Comparison of ENCODE assay signal across 8 cellular contexts in the genomic region with DNA sequence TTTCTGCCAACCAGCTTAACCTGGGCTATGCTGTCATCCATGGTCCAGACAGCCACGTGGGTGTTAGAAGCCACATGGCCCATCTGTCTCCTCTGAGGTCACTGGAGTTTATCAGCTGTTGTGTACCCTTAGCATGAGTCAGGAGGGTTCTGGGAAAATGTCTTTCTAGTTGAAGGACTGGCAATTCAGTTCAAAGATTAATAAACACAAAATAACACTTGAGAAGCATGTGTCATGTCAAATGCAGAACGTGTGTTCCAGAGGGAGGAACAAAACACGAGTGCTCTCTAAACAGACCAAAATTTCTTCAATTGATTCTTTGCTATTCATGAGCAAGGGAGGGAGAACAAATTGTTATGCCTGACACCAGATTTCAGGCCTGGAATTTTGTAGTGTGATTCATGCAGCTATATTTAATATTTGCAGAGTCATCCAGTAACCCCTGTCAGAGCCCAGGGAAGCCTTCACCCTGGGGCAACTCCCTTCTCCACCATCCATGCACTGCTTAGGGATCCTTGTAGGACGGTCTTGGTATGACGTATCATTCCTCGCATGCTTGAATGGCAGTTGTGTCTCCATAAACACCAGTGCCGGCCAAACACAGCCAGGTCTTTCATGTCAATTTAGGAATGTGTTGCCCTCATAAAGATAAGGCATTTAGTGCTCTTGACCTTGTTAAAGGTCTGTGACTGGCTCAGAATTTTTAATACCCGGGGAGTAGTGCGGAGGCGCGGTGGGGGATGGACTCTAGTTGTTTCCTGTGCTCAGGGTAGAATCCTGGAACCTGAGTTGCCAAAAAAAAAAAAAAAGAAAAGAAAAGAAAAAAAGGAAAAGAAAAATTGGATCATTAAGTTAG. TPM values are rescaled to one million over a fixed set of nuclear protein-coding genes. Genes with fewer than 3 reads are reported as not detected.
DNase-seq lines count a peak whose midpoint lies in the region; ATAC-seq, FAIRE-seq and TF ChIP-seq lines count a peak whose summit lies in the region.

No MANE protein-coding gene starts in this region.

- H3K27me3 ChIP-seq in HCT116 (ENCODE audit: insufficient read depth, low read length) (no peaks in the 10 kb centered on the region), small intestine (ENCODE audit: control insufficient read depth in 2 of 2, insufficient read depth in 2 of 2, low read length in 2 of 2) (no peaks in the 10 kb centered on the region)

- no peaks in the 10 kb centered on the region for H3K9me2 ChIP-seq in HCT116 (ENCODE audit: insufficient read depth)

- TF ChIP-seq POLR2A in HCT116 (IDR thresholded peaks at IDR 0.05; ENCODE audit: borderline replicate concordance, extremely low read depth, insufficient read depth, insufficient read length) = no peak

- H3K9me3 ChIP-seq in HCT116 (ENCODE audit: control insufficient read depth in 1 of 2, insufficient read depth in 1 of 2, low read depth in 1 of 2, low read length in 2 of 2) (no peaks in the 10 kb centered on the region), T-helper 17 cell (ENCODE audit: control insufficient read depth, low read length, poor library complexity, severe bottlenecking) (no peaks in the 10 kb centered on the region), small intestine (ENCODE audit: control insufficient read depth, low read depth) (no peaks in the 10 kb centered on the region)

- H3K4me3 ChIP-seq in HCT116 (replicated peaks in 1 of 2; ENCODE audit: low read depth in 1 of 2, low read length in 2 of 2) (peak overlapping the region in 1 of 2 experiments; percentile 22; a peak in 1 of 4 replicates), small intestine (ENCODE audit: low read depth in 1 of 2, low read length in 2 of 2) (no peak overlapping the region)

- no peaks in the 10 kb centered on the region for H3K79me2 ChIP-seq in HCT116 (ENCODE audit: insufficient read depth, low read length)

- H3K27me3 Mint-ChIP-seq in T-helper 17 cell = peaks cover 15% of the 10 kb centered on the region
- H3K27me3 Mint-ChIP-seq in activated T-helper 1 cell treated with anti-CD3 and anti-CD28 coated beads, Interleukin-12 subunit alpha, Interleukin-12 subunit beta, Interleukin-2, Interleukin-4 antibody, amounts not matched to agents 30 ng/mL and 10 ng/mL and 1 ng/mL, durations not matched to agents 14 hours and 24 hours and 36 hours (ENCODE audit: insufficient read depth) = peaks cover 9% of the 10 kb centered on the region

- no peak for TF ChIP-seq RAD21 in HCT116 (IDR thresholded peaks at IDR 0.05; ENCODE audit: low read depth)

- H3K9me3 Mint-ChIP-seq in activated T-helper 1 cell treated with anti-CD3 and anti-CD28 coated beads, Interleukin-12 subunit alpha, Interleukin-12 subunit beta, Interleukin-2, Interleukin-4 antibody, amounts not matched to agents 30 ng/mL and 10 ng/mL and 1 ng/mL, durations not matched to agents 14 hours and 24 hours and 36 hours = peaks cover 8% of the 10 kb centered on the region

- intact Hi-C loops in HCT116 (cut with micrococcal nuclease) = no loop called here
- intact Hi-C loops in left cardiac atrium (cut with DNase I) = loop anchor here in 1 of 2 donors (2.0 kb wide), 1 partner anchor 72 kb away; the partner anchor contains the start of gene VPS26C
- intact Hi-C loops in activated T-helper 1 cell treated with anti-CD3 and anti-CD28 coated beads, Interleukin-12 subunit alpha, Interleukin-12 subunit beta, Interleukin-2, Interleukin-4 antibody, amounts not matched to agents 30 ng/mL and 10 ng/mL and 1 ng/mL, durations not matched to agents 14 hours and 24 hours and 36 hours (cut with micrococcal nuclease) = no loop called here

- no peaks in the 10 kb centered on the region for H4K20me1 ChIP-seq in HCT116 (ENCODE audit: insufficient read depth)

- FAIRE-seq in small intestine (lab: Jason Lieb, UNC) = no peak

- H3K9ac ChIP-seq in HCT116 (ENCODE audit: low read length) = no peak overlapping the region

- H2AFZ ChIP-seq in HCT116 (ENCODE audit: low read depth, low read length, poor library complexity, severe bottlenecking) = peak overlapping the region; percentile 90

- POLR2A ChIA-PET in HCT116 (lab: Charles Lee) = interaction anchor here (0.5 to 0.6 kb wide), 2 partner anchors 295 to 1467 kb away, joined by 3 read pairs; partner anchors contain the start of gene ETS2

- ATAC-seq in HCT116 = peak; percentile 96
- no peak for ATAC-seq in T-helper 17 cell
- peak; percentile 95 to 99 for ATAC-seq in left cardiac atrium
- ATAC-seq in HG02840 (IDR thresholded peaks at IDR 0.05; ENCODE audit: low FRiP score, unreplicated experiment) = no peak

- BruUV-seq in HCT116 (replicated peaks; lab: Mats Ljungman, UMichigan) = no TSS peak

- no peaks in the 10 kb centered on the region for H3K4me1 Mint-ChIP-seq in T-helper 17 cell
- peaks cover 5% of the 10 kb centered on the region for H3K4me1 Mint-ChIP-seq in activated T-helper 1 cell treated with anti-CD3 and anti-CD28 coated beads, Interleukin-12 subunit alpha, Interleukin-12 subunit beta, Interleukin-2, Interleukin-4 antibody, amounts not matched to agents 30 ng/mL and 10 ng/mL and 1 ng/mL, durations not matched to agents 14 hours and 24 hours and 36 hours (ENCODE audit: low read depth)

- CTCF ChIA-PET in HCT116 (lab: Charles Lee) = no interaction called here

- H3K4me2 ChIP-seq in HCT116 (ENCODE audit: low read length) = peak overlapping the region; percentile 59

- no peak for TF ChIP-seq CTCF in HCT116 (IDR thresholded peaks at IDR 0.05 in 2 of 3, conservative IDR thresholded peaks at IDR 0.05 in 1 of 3; ENCODE audit: borderline replicate concordance in 1 of 3, insufficient read depth in 1 of 3, low read depth in 2 of 3, low read length in 2 of 3)

- RAD21 ChIA-PET in HCT116 (lab: Charles Lee; ENCODE audit: low non-redundant PET in 1 of 2, low total read pairs in 2 of 2, uncharacterized antibody in 2 of 2, unreplicated experiment in 2 of 2) = no interaction called here

- H3K36me3 Mint-ChIP-seq in T-helper 17 cell (ENCODE audit: low read depth) = no peaks in the 10 kb centered on the region
- no peaks in the 10 kb centered on the region for H3K36me3 Mint-ChIP-seq in activated T-helper 1 cell treated with anti-CD3 and anti-CD28 coated beads, Interleukin-12 subunit alpha, Interleukin-12 subunit beta, Interleukin-2, Interleukin-4 antibody, amounts not matched to agents 30 ng/mL and 10 ng/mL and 1 ng/mL, durations not matched to agents 14 hours and 24 hours and 36 hours (ENCODE audit: low read depth)

- WGBS in small intestine, 3 donors = 20 to 33% (median 32%) methylated on average over 11 of the region's 11 CpGs

- no peak overlapping the region for H3K4me3 Mint-ChIP-seq in T-helper 17 cell
- H3K4me3 Mint-ChIP-seq in activated T-helper 1 cell treated with anti-CD3 and anti-CD28 coated beads, Interleukin-12 subunit alpha, Interleukin-12 subunit beta, Interleukin-2, Interleukin-4 antibody, amounts not matched to agents 30 ng/mL and 10 ng/mL and 1 ng/mL, durations not matched to agents 14 hours and 24 hours and 36 hours = no peak overlapping the region

- peaks cover 11 to 18% of the 10 kb centered on the region in 2 experiments for H3K4me1 ChIP-seq in HCT116 (ENCODE audit: control insufficient read depth in 1 of 2, insufficient read depth in 2 of 2, low read length in 2 of 2)
- H3K4me1 ChIP-seq in small intestine (ENCODE audit: control insufficient read depth in 2 of 2, insufficient read depth in 1 of 2, low read depth in 1 of 2, low read length in 1 of 2) = no peaks in the 10 kb centered on the region

- H3K27ac Mint-ChIP-seq in T-helper 17 cell = peak overlapping the region; percentile 4
- no peak overlapping the region for H3K27ac Mint-ChIP-seq in activated T-helper 1 cell treated with anti-CD3 and anti-CD28 coated beads, Interleukin-12 subunit alpha, Interleukin-12 subunit beta, Interleukin-2, Interleukin-4 antibody, amounts not matched to agents 30 ng/mL and 10 ng/mL and 1 ng/mL, durations not matched to agents 14 hours and 24 hours and 36 hours

- no peaks in the 10 kb centered on the region for H3K36me3 ChIP-seq in HCT116 (ENCODE audit: control insufficient read depth in 1 of 2, insufficient read depth in 2 of 2, low read length in 2 of 2)
- H3K36me3 ChIP-seq in small intestine (ENCODE audit: control insufficient read depth in 2 of 2, insufficient read depth in 2 of 2, low read length in 2 of 2) = no peaks in the 10 kb centered on the region

- peak; percentile 61 for DNase-seq in HCT116 (ENCODE audit: low read depth, low spot score)
- no peak for DNase-seq in T-helper 17 cell
- DNase-seq in left cardiac atrium = peak; percentile 66
- DNase-seq in small intestine = peak; percentile 13
- no peak for DNase-seq in activated T-helper 1 cell treated with anti-CD3 and anti-CD28 coated beads, Interleukin-12 subunit alpha, Interleukin-12 subunit beta, Interleukin-2, Interleukin-4 antibody, amounts not matched to agents 30 ng/mL and 10 ng/mL and 1 ng/mL, durations not matched to agents 14 hours and 24 hours and 36 hours (ENCODE audit: low spot score)
- no peak for DNase-seq in stimulated activated CD4-positive, alpha-beta T cell treated with anti-CD3 and anti-CD28 coated beads, Interleukin-12 subunit alpha, Interleukin-12 subunit beta, amount 100 ng/mL, for 4 hours
- DNase-seq in activated CD4-positive, alpha-beta T cell treated with anti-CD3 and anti-CD28 coated beads, Interleukin-2, amount 50 U/mL, for 4 hours = no peak

- H3K27ac ChIP-seq in HCT116 (ENCODE audit: low read depth, low read length) (peak overlapping the region; percentile 43; the same call in 1 of the 2 replicates), small intestine (ENCODE audit: low read depth in 1 of 2, low read length in 1 of 2) (peak overlapping the region in 1 of 2 donors; percentile 45)

TF ChIP-seq in HCT116, 20 proteins besides CTCF, POLR2A, EP300 and RAD21:
- TF ChIP-seq SIN3A (IDR thresholded peaks at IDR 0.05; ENCODE audit: low read depth) (0 out of 2 replicates have a peak, but pooled peaks have one; percentile 41), FOSL1 (IDR thresholded peaks at IDR 0.05; ENCODE audit: low read depth) (no peak; the same call in 1 of the 2 replicates), ELF1 (IDR thresholded peaks at IDR 0.05; ENCODE audit: borderline replicate concordance, low read depth) (no peak), SP1 (IDR thresholded peaks at IDR 0.05; ENCODE audit: low read depth) (peak; percentile 21; the same call in 1 of the 2 replicates)
- TF ChIP-seq, protein P1, sequence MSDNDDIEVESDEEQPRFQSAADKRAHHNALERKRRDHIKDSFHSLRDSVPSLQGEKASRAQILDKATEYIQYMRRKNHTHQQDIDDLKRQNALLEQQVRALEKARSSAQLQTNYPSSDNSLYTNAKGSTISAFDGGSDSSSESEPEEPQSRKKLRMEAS (IDR thresholded peaks at IDR 0.05) = no peak; the same call in 1 of the 2 replicates

RNA-seq across cellular contexts. Expression of gene DYRK1A, which starts 27.7 kb away (rescaled TPM):
- total RNA-seq in HCT116 (2021; ENCODE audit: unreplicated experiment) (49.3 TPM), T-helper 17 cell (100 to 1,000 TPM; 123 to 149 TPM), left cardiac atrium (10 to 100 TPM; 53.0 to 68.3 TPM)
- polyA plus RNA-seq in HCT116 (2012) = 22.0 and 25.0 TPM in 2 replicates
- 10 to 100 TPM; 10.5 to 19.6 (median 14.5) TPM for polyA plus RNA-seq in small intestine
- total RNA-seq in activated T-helper 1 cell treated with anti-CD3 and anti-CD28 coated beads, Interleukin-12 subunit alpha, Interleukin-12 subunit beta, Interleukin-2, Interleukin-4 antibody, amounts not matched to agents 30 ng/mL and 10 ng/mL and 1 ng/mL, durations not matched to agents 14 hours and 24 hours and 36 hours = 66.5 and 68.1 TPM in 2 replicates

Comparison
In these comparisons a context has a peak if more than half of its experiments do, and no peak if none do; other contexts are left out.
1. ATAC-seq: peak in HCT116 (single experiment) and left cardiac atrium (2 of 2); none in T-helper 17 cell (single experiment) and HG02840 (single experiment).
2. DNase-seq: peak in HCT116 (single experiment), left cardiac atrium (single experiment) and small intestine (single experiment); none in T-helper 17 cell (0 of 3), activated T-helper 1 cell treated with anti-CD3 and anti-CD28 coated beads, Interleukin-12 subunit alpha, Interleukin-12 subunit beta, Interleukin-2, Interleukin-4 antibody, amounts not matched to agents 30 ng/mL and 10 ng/mL and 1 ng/mL, durations not matched to agents 14 hours and 24 hours and 36 hours (single experiment), stimulated activated CD4-positive, alpha-beta T cell treated with anti-CD3 and anti-CD28 coated beads, Interleukin-12 subunit alpha, Interleukin-12 subunit beta, amount 100 ng/mL, for 4 hours (single experiment) and activated CD4-positive, alpha-beta T cell treated with anti-CD3 and anti-CD28 coated beads, Interleukin-2, amount 50 U/mL, for 4 hours (0 of 2).